Comparison of ENCODE assay signal across 1 cellular context in genomic region chr13:43153436-43154082, GRCh38.
TF ChIP-seq lines count a peak whose summit lies in the region.

No MANE protein-coding gene starts in this region.

TF ChIP-seq in IMR-90, 13 proteins besides CTCF, POLR2A, EP300 and RAD21 (continued from another document):
- no peak for TF ChIP-seq MAZ (IDR thresholded peaks at IDR 0.05; ENCODE audit: borderline replicate concordance, low read depth, low read length)
- TF ChIP-seq FOS (IDR thresholded peaks at IDR 0.05; ENCODE audit: low read depth, low read length): no peak
TF ChIP-seq in IMR-90: peak in this region for 0.
